8 cellular contexts compared by ENCODE assay signal in the genomic region with DNA sequence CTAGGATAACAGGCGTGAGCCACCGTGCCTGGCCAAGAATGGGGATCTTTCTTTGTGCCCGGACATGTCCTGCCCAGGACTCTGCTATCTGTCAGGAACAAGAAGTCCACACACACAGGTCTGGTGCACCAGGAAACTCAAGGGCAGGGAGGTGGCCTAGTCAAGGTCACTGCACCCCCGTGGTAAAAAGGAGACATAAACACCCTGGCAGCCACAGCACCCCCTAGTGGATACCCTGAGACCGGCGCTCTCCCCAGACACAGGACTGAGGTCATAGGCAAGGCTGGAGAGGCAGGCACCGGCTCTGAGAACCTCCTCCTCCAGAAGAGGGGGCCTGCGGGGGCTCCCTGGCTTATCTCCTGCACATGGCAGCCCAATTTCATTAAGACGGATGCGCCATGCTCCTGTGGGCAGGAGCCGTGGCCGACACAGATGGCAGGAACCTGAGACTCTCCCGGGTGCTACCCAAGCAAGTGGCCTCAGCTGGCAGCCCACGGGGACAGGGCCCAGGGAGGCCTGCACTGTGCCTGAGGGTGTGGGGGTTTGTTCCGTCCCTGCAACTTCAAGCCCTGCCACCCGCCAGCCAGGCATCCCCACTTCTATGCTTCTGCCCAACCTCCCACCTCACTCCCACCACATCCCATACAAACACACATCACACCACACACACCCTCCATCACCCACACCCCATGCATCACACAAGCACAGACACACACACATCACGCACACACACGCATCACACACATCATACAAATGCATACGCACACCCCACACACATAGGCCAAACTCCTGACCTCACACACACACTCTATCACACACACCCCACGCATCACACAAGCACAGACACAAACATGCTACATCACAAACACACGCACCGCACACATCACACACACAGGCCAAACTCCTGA. TPM values are rescaled to one million over a fixed set of nuclear protein-coding genes. Genes with fewer than 3 reads are reported as not detected.
DNase-seq lines count a peak whose midpoint lies in the region; FAIRE-seq and TF ChIP-seq lines count a peak whose summit lies in the region.

No MANE protein-coding gene starts in this region.

- H3K36me3 ChIP-seq in SJCRH30 (0 out of 2 replicates have a peak, but pooled peaks cover 2% of the 10 kb centered on the region), ovary (no peaks in the 10 kb centered on the region)

- H3K4me3 ChIP-seq in SJCRH30: no peak overlapping the region
- no peak overlapping the region for H3K4me3 ChIP-seq in ovary

- FAIRE-seq in HTR-8/SVneo (lab: Jason Lieb, UNC): peak; percentile 84

- TF ChIP-seq POLR2A in ovary (IDR thresholded peaks at IDR 0.05): no peak

- H3K27me3 ChIP-seq in SJCRH30 (no peaks in the 10 kb centered on the region), ovary (no peaks in the 10 kb centered on the region)

- TF ChIP-seq EP300 in ovary (IDR thresholded peaks at IDR 0.05): no peak

- peak in 1 of 3 donors; percentile 15 for TF ChIP-seq CTCF in ovary (IDR thresholded peaks at IDR 0.05)

- intact Hi-C loops in head of caudate nucleus (cut with DNase I): loop anchor here (10.0 kb wide), 1 partner anchor 51 kb away; no protein-coding TSS in a partner anchor
- intact Hi-C loops in ovary (cut with DNase I): loop anchor here in 1 of 4 donors (10.0 kb wide), 1 partner anchor 311 kb away; a partner anchor contains a TSS

- DNase-seq in COLO829 (ENCODE audit: low spot score): peak; percentile 45
- DNase-seq in HTR-8/SVneo (ENCODE audit: insufficient read length, low spot score): peak; percentile 52
- DNase-seq in SJCRH30: peak; percentile 59 to 77
- DNase-seq in activated effector memory CD4-positive, alpha-beta T cell treated with Interleukin-2 at 50 U/mL for 16 hours: peak; percentile 31
- DNase-seq in head of caudate nucleus: peak in 27 of 42 donors; percentile 22 to 84 (median 56)
- peak; percentile 49 for DNase-seq in stimulated activated CD4-positive, alpha-beta T cell treated with anti-CD3 and anti-CD28 coated beads, Interleukin-12 subunit alpha, Interleukin-12 subunit beta, amount 100 ng/mL, for 4 hours
- DNase-seq in RKO (ENCODE audit: low spot score): no peak
- no peak for DNase-seq in ovary

- H3K27ac ChIP-seq in SJCRH30 (no peak overlapping the region), ovary (no peak overlapping the region)

- H3K4me1 ChIP-seq in SJCRH30 (no peaks in the 10 kb centered on the region), ovary (ENCODE audit: insufficient read depth) (peaks cover 8% of the 10 kb centered on the region)

- 84 to 87% (median 86%) methylated on average over 22 of the region's 22 CpGs for WGBS in ovary, 3 donors

- H3K9me3 ChIP-seq in SJCRH30 (replicated peaks) (no peaks in the 10 kb centered on the region), ovary (no peaks in the 10 kb centered on the region)

RNA-seq across cellular contexts. Expression of a gene that starts 19.6 kb away (rescaled TPM):
- total RNA-seq in SJCRH30 (2014; rRNA removed; shearing (Covaris generic)): 25.6 and 26.3 TPM in 2 replicates
- total RNA-seq in ovary: 10 to 100 TPM; 24.9 to 50.2 (median 34.2) TPM
- polyA plus RNA-seq in ovary: 10 to 100 TPM; 21.1 to 24.1 TPM

RNA-seq across cellular contexts. Expression of a gene that starts 39.7 kb away (rescaled TPM):
- 283 and 302 TPM in 2 replicates for total RNA-seq in SJCRH30 (2014; rRNA removed; shearing (Covaris generic))
- 100 to 1,000 TPM in 4 of 7 donors, 10 to 100 TPM in 3; 56.8 to 178 (median 111) TPM for total RNA-seq in ovary
- polyA plus RNA-seq in ovary: 100 to 1,000 TPM in 1 of 2 donors, 10 to 100 TPM in 1; 48.4 to 238 TPM

Comparison
In these comparisons a context has a peak if more than half of its experiments do, and no peak if none do; other contexts are left out.
1. DNase-seq: peak in COLO829 (single experiment), HTR-8/SVneo (single experiment), SJCRH30 (2 of 2), activated effector memory CD4-positive, alpha-beta T cell treated with Interleukin-2 at 50 U/mL for 16 hours (single experiment), head of caudate nucleus (27 of 42) and stimulated activated CD4-positive, alpha-beta T cell treated with anti-CD3 and anti-CD28 coated beads, Interleukin-12 subunit alpha, Interleukin-12 subunit beta, amount 100 ng/mL, for 4 hours (single experiment); none in RKO (single experiment) and ovary (0 of 5).